In genomic region chr5:38719916-38720315, GRCh38 we compare ENCODE assay signal across 13 cellular contexts.
A peak's percentile ranks its signal among the peaks of the same experiment; 100 is the strongest.
DNase-seq lines count a peak whose midpoint lies in the region; ATAC-seq and TF ChIP-seq lines count a peak whose summit lies in the region.
"Had no signal": no experiment of that assay in that cellular context is flagged by ENCODE, and none has a peak within 500 bp of the region (broad histone marks: within the 10 kb centered on the region; RNA-seq: fewer than 3 reads in every experiment).

No MANE protein-coding gene starts in this region.

- no peak for TF ChIP-seq CTCF in AG10803 (conservative IDR thresholded peaks at IDR 0.05; ENCODE audit: low read length)
- no peak for TF ChIP-seq CTCF in cardiac fibroblast (IDR thresholded peaks at IDR 0.05; ENCODE audit: low read depth, low read length)
- TF ChIP-seq CTCF in mucosa of descending colon (IDR thresholded peaks at IDR 0.05), result no peak

- H3K4me1 ChIP-seq in mucosa of descending colon (ENCODE audit: low read depth), result no peaks in the 10 kb centered on the region

- DNase-seq in AG10803 (ENCODE audit: low read depth) (peak; percentile 91), LHCN-M2 (ENCODE audit: low read depth) (peak; percentile 81), cardiac fibroblast (ENCODE audit: low read depth in 2 of 2) (peak; percentile 46 to 69), mucosa of descending colon (no peak), HuH-7.5 (ENCODE audit: low spot score) (no peak)
- DNase-seq: activated CD4-positive, alpha-beta T cell treated with anti-CD3 and anti-CD28 coated beads for 1 hour; central memory CD4-positive, alpha-beta T cell; NCI-H1436 treated with DMSO at 0.1 percent for 48 hours; NCI-H82; nephron progenitor cell had no signal

- H3K36me3 ChIP-seq in mucosa of descending colon (ENCODE audit: low read depth), result no peaks in the 10 kb centered on the region

- intact Hi-C loops in mucosa of descending colon (cut with DNase I, micrococcal nuclease), result no loop called here

- H3K9me3 ChIP-seq in mucosa of descending colon, result no peaks in the 10 kb centered on the region

- H3K4me3 ChIP-seq in AG10803 (ENCODE audit: low read length) (no peak overlapping the region), cardiac fibroblast (replicated peaks in 1 of 2; ENCODE audit: low read depth in 2 of 2, low read length in 2 of 2) (no peak overlapping the region), mucosa of descending colon (no peak overlapping the region)

- peak; percentile 48 for ATAC-seq in mucosa of descending colon
- ATAC-seq in HG03521 (IDR thresholded peaks at IDR 0.05; ENCODE audit: unreplicated experiment), result no peak
- no peak for ATAC-seq in GM21723 (IDR thresholded peaks at IDR 0.05; ENCODE audit: unreplicated experiment)
- ATAC-seq in HG03520 (IDR thresholded peaks at IDR 0.05; ENCODE audit: unreplicated experiment), result no peak

Comparison
In these comparisons a context has a peak if more than half of its experiments do, and no peak if none do; other contexts are left out.
1. DNase-seq: peak in AG10803 (single experiment), LHCN-M2 (single experiment) and cardiac fibroblast (2 of 2); none in mucosa of descending colon (0 of 3) and HuH-7.5 (single experiment).